8 cellular contexts compared by ENCODE assay signal in genomic region chr17:40647549-40648325, GRCh38. TPM values are rescaled to one million over a fixed set of nuclear protein-coding genes. Genes with fewer than 3 reads are reported as not detected.
DNase-seq lines count a peak whose midpoint lies in the region; ATAC-seq, FAIRE-seq and TF ChIP-seq lines count a peak whose summit lies in the region.

Gene SMARCE1, minus strand, starts transcription at chr17:40647818. Its CDS starts 2,016 bp downstream, at chr17:40645802.

- POLR2A ChIA-PET in PC-3 (lab: Charles Lee; ENCODE audit: unreplicated experiment), result interaction anchor here (0.7 to 0.8 kb wide), 2 partner anchors 22 to 524 kb away, joined by 4 to 5 read pairs; no protein-coding TSS in a partner anchor

- H3K9me3 ChIP-seq in PC-3 (ENCODE audit: low read length), result no peaks in the 10 kb centered on the region
- no peaks in the 10 kb centered on the region for H3K9me3 ChIP-seq in mucosa of rectum (ENCODE audit: control insufficient read depth in 2 of 2, low read length in 2 of 2)

- peak; percentile 62 for FAIRE-seq in HTR-8/SVneo (lab: Jason Lieb, UNC)

- H3K27ac ChIP-seq in C4-2B (peak within 1 kb of the TSS; percentile 96), PC-3 (ENCODE audit: low read length) (peak within 1 kb of the TSS; percentile 70), mucosa of rectum (ENCODE audit: low read depth in 2 of 2, low read length in 2 of 2) (peak within 1 kb of the TSS; percentile 96 to 99)

- H3K4me1 ChIP-seq in PC-3 (ENCODE audit: insufficient read depth, low read length), result peaks cover 15% of the 10 kb centered on the region
- H3K4me1 ChIP-seq in mucosa of rectum (ENCODE audit: control insufficient read depth in 2 of 2, insufficient read depth in 2 of 2, low read length in 2 of 2), result peaks cover 14 to 17% of the 10 kb centered on the region in 2 donors

- H3K27me3 ChIP-seq in PC-3 (ENCODE audit: low read length) (no peaks in the 10 kb centered on the region), mucosa of rectum (ENCODE audit: control insufficient read depth in 2 of 2, insufficient read depth in 2 of 2, low read length in 2 of 2) (no peaks in the 10 kb centered on the region)

- DNase-seq in HTR-8/SVneo (ENCODE audit: insufficient read length, low spot score) (peak; percentile 67), PC-3 (peak; percentile 46), erythroblast (lab: John Stamatoyannopoulos, UW) (peak; percentile 90 to 94)
- peak; percentile 81 for DNase-seq in activated T-cell treated with anti-CD3 and anti-CD28 coated beads, Interleukin-2, amount 50 U/mL, for 1 hour
- DNase-seq in stimulated activated CD8-positive, alpha-beta memory T cell treated with anti-CD3 and anti-CD28 coated beads, Interleukin-4, amount 100 ng/mL, for 24 hours (ENCODE audit: low read depth), result peak; percentile 50

- peak within 1 kb of the TSS; percentile 91 for H2AFZ ChIP-seq in PC-3 (ENCODE audit: low read length)

- peaks cover 43% of the 10 kb centered on the region for H3K79me2 ChIP-seq in PC-3 (ENCODE audit: low read length)

- intact Hi-C loops in PC-3 (cut with micrococcal nuclease), result no loop called here

- no peaks in the 10 kb centered on the region for H3F3A ChIP-seq in PC-3 (ENCODE audit: low read length, unreplicated experiment)

- TF ChIP-seq POLR2A in erythroblast (IDR thresholded peaks at IDR 0.05; ENCODE audit: low read length), result peak; percentile 65

- H3K4me3 ChIP-seq in PC-3 (ENCODE audit: low read length), result peak within 1 kb of the TSS; percentile 79
- peak within 1 kb of the TSS; percentile 78 to 95 for H3K4me3 ChIP-seq in mucosa of rectum (ENCODE audit: low read length in 2 of 2)

- ATAC-seq in GM19455 (IDR thresholded peaks at IDR 0.05; ENCODE audit: unreplicated experiment) (peak; percentile 65), PC-3 (peak; percentile 85)

- H3K36me3 ChIP-seq in PC-3 (ENCODE audit: low read depth, low read length), result peaks cover 22% of the 10 kb centered on the region
- H3K36me3 ChIP-seq in mucosa of rectum (ENCODE audit: control insufficient read depth in 2 of 2, insufficient read depth in 2 of 2, low read length in 2 of 2), result peaks cover 10 to 13% of the 10 kb centered on the region in 2 donors

- H3K9ac ChIP-seq in PC-3 (ENCODE audit: low read length) (peak within 1 kb of the TSS; percentile 97), mucosa of rectum (ENCODE audit: low read depth in 1 of 2, low read length in 2 of 2) (peak within 1 kb of the TSS; percentile 96)

- peak within 1 kb of the TSS; percentile 87 for H3K4me2 ChIP-seq in PC-3 (ENCODE audit: low read length)

- CTCF ChIA-PET in PC-3 (lab: Charles Lee), result no interaction called here

- TF ChIP-seq CTCF in C4-2B (conservative IDR thresholded peaks at IDR 0.05), result no peak
- no peak for TF ChIP-seq CTCF in PC-3 (conservative IDR thresholded peaks at IDR 0.05; ENCODE audit: low read depth, low read length)

- no peaks in the 10 kb centered on the region for H4K20me1 ChIP-seq in PC-3 (ENCODE audit: low read length)

- no TSS peak for BruUV-seq in PC-3 (replicated peaks; lab: Mats Ljungman, UMichigan)

- H3K9me2 ChIP-seq in PC-3 (replicated peaks; ENCODE audit: low read length), result no peaks in the 10 kb centered on the region

RNA-seq across cellular contexts. Expression of gene SMARCE1, which starts in this region (rescaled TPM):
- 57.9 and 64.7 TPM in 2 replicates for total RNA-seq in PC-3 (2014; rRNA removed)

Comparison
In these comparisons a context has a peak if more than half of its experiments do, and no peak if none do; other contexts are left out.
1. Peak in every context shown above with its lines: DNase-seq, ATAC-seq, H3K4me3 ChIP-seq and H3K27ac ChIP-seq.